ENCODE assay signal across 29 cellular contexts in genomic region chr6:63799313-63799712, GRCh38.
"Had no signal": no experiment of that assay in that cellular context is flagged by ENCODE, and none has a peak within 500 bp of the region (broad histone marks: within the 10 kb centered on the region; RNA-seq: fewer than 3 reads in every experiment).

No MANE protein-coding gene starts in this region.

- FAIRE-seq: colon, endometrium, islet of Langerhans, keratinocyte had no signal

- DNase-seq: dermis blood vessel endothelial cell; dorsolateral prefrontal cortex; effector CD4-positive, alpha-beta T cell; effector memory CD4-positive, alpha-beta T cell; endodermal cell; erythroblast; esophagus squamous epithelium; foreskin fibroblast; foreskin melanocyte; gastrocnemius medialis; glutamatergic neuron; head of caudate nucleus; heart right ventricle; hippocampal formation; left cardiac atrium; left ventricle myocardium inferior; lower lobe of right lung; mesenchymal stem cell; mucosa of descending colon; naive B cell; naive thymus-derived CD8-positive, alpha-beta T cell had no signal

- H3K27me3 ChIP-seq: dorsolateral prefrontal cortex, esophagus squamous epithelium had no signal

- H3K9me3 ChIP-seq: esophagus squamous epithelium, gastrocnemius medialis, heart right ventricle, left ventricle myocardium inferior, lower lobe of right lung, mucosa of descending colon had no signal

- H3K4me3 ChIP-seq: coronary artery, dorsolateral prefrontal cortex, esophagus squamous epithelium, gastrocnemius medialis, heart right ventricle, left ventricle myocardium inferior, lower lobe of right lung, mucosa of descending colon had no signal

- H3K36me3 Mint-ChIP-seq: mesothelial cell of epicardium; naive B cell; naive thymus-derived CD8-positive, alpha-beta T cell had no signal

- H3K27ac ChIP-seq: coronary artery, dorsolateral prefrontal cortex, epithelial cell of prostate, esophagus squamous epithelium, gastrocnemius medialis, heart right ventricle, left ventricle myocardium inferior, lower lobe of right lung had no signal

- ATAC-seq: esophagus mucosa; gastrocnemius medialis; heart right ventricle; left cardiac atrium; lower lobe of right lung; mucosa of descending colon; naive thymus-derived CD8-positive, alpha-beta T cell had no signal

- H3K4me1 ChIP-seq: gastrocnemius medialis, left ventricle myocardium inferior, lower lobe of right lung had no signal

- H3K4me1 Mint-ChIP-seq: endodermal cell; naive B cell; naive thymus-derived CD8-positive, alpha-beta T cell had no signal

- H3K36me3 ChIP-seq: esophagus squamous epithelium, gastrocnemius medialis, heart right ventricle, left ventricle myocardium inferior, lower lobe of right lung had no signal

- H3K4me3 Mint-ChIP-seq: endodermal cell; mesothelial cell of epicardium; naive B cell; naive thymus-derived CD8-positive, alpha-beta T cell had no signal

- H3K9me3 Mint-ChIP-seq: endodermal cell; mesothelial cell of epicardium; naive B cell; naive thymus-derived CD8-positive, alpha-beta T cell had no signal

- H3K27ac Mint-ChIP-seq: endodermal cell; mesothelial cell of epicardium; naive B cell; naive thymus-derived CD8-positive, alpha-beta T cell had no signal
